ENCODE assay signal across 1 cellular context in the genomic region with DNA sequence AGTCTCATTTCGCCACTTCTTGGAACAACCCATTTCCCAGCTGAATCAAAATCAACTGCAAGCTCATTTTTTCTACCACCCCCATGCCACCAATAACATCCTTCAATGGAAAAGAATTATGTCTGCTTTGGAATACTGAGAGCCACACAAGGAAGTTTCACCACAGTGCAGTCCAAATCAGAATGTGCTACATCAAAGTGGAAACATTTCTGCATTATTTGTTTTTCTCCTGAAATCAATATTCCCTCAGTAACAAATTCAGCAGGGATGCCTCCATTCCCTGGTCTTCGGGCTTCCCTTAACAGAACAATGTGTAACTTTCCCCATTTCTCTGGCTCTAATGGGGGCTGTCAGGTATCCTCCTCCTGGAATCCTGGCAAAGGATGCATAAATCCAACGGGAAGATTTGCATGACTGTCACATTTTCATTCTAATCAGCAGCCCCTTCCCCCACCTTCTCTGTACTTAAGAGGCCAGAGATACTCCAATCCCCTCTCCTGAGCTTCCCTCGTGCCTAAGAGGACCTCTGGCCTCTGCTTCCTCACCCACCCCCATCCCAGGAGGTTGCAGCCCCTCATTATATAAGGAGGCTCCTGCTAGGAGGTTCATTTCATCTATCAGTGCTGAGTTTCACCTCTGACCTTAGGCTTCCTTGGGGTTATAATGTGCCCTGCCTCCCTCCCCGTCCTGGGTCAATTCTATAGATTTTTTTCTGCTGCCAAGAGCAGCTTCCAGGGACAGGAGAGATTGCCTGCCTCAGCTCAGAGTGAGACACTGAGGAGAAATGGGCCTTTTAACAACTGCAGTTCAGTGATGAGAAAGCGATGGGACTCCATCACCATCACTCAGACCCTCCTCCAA.
TF ChIP-seq lines count a peak whose summit lies in the region.

No MANE protein-coding gene starts in this region.

TF ChIP-seq in GM23338, 12 proteins besides CTCF, POLR2A, EP300 and RAD21 (continued from another document):
- TF ChIP-seq, protein P1, sequence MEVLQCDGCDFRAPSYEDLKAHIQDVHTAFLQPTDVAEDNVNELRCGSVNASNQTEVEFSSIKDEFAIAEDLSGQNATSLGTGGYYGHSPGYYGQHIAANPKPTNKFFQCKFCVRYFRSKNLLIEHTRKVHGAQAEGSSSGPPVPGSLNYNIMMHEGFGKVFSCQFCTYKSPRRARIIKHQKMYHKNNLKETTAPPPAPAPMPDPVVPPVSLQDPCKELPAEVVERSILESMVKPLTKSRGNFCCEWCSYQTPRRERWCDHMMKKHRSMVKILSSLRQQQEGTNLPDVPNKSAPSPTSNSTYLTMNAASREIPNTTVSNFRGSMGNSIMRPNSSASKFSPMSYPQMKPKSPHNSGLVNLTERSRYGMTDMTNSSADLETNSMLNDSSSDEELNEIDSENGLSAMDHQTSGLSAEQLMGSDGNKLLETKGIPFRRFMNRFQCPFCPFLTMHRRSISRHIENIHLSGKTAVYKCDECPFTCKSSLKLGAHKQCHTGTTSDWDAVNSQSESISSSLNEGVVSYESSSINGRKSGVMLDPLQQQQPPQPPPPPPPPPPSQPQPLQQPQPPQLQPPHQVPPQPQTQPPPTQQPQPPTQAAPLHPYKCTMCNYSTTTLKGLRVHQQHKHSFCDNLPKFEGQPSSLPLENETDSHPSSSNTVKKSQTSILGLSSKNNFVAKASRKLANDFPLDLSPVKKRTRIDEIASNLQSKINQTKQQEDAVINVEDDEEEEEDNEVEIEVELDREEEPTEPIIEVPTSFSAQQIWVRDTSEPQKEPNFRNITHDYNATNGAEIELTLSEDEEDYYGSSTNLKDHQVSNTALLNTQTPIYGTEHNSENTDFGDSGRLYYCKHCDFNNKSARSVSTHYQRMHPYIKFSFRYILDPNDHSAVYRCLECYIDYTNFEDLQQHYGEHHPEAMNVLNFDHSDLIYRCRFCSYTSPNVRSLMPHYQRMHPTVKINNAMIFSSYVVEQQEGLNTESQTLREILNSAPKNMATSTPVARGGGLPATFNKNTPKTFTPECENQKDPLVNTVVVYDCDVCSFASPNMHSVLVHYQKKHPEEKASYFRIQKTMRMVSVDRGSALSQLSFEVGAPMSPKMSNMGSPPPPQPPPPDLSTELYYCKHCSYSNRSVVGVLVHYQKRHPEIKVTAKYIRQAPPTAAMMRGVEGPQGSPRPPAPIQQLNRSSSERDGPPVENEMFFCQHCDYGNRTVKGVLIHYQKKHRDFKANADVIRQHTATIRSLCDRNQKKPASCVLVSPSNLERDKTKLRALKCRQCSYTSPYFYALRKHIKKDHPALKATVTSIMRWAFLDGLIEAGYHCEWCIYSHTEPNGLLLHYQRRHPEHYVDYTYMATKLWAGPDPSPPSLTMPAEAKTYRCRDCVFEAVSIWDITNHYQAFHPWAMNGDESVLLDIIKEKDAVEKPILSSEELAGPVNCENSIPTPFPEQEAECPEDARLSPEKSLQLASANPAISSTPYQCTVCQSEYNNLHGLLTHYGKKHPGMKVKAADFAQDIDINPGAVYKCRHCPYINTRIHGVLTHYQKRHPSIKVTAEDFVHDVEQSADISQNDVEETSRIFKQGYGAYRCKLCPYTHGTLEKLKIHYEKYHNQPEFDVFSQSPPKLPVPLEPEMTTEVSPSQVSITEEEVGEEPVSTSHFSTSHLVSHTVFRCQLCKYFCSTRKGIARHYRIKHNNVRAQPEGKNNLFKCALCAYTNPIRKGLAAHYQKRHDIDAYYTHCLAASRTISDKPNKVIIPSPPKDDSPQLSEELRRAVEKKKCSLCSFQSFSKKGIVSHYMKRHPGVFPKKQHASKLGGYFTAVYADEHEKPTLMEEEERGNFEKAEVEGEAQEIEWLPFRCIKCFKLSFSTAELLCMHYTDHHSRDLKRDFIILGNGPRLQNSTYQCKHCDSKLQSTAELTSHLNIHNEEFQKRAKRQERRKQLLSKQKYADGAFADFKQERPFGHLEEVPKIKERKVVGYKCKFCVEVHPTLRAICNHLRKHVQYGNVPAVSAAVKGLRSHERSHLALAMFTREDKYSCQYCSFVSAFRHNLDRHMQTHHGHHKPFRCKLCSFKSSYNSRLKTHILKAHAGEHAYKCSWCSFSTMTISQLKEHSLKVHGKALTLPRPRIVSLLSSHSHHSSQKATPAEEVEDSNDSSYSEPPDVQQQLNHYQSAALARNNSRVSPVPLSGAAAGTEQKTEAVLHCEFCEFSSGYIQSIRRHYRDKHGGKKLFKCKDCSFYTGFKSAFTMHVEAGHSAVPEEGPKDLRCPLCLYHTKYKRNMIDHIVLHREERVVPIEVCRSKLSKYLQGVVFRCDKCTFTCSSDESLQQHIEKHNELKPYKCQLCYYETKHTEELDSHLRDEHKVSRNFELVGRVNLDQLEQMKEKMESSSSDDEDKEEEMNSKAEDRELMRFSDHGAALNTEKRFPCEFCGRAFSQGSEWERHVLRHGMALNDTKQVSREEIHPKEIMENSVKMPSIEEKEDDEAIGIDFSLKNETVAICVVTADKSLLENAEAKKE (CRISPR knock-in tag; IDR thresholded peaks at IDR 0.05), result no peak
- TF ChIP-seq CREB1 (CRISPR knock-in tag; IDR thresholded peaks at IDR 0.05; ENCODE audit: low read depth) (no peak), ZNF114 (CRISPR knock-in tag; IDR thresholded peaks at IDR 0.05) (no peak), NANOG (IDR thresholded peaks at IDR 0.05; ENCODE audit: borderline replicate concordance) (no peak), EZH2 (IDR thresholded peaks at IDR 0.05; ENCODE audit: low read depth, unreplicated experiment) (no peak), JUNB (IDR thresholded peaks at IDR 0.05; ENCODE audit: unreplicated experiment) (no peak), POLR2AphosphoS5 (IDR thresholded peaks at IDR 0.05; ENCODE audit: low read depth) (no peak)
- TF ChIP-seq, protein P2, sequence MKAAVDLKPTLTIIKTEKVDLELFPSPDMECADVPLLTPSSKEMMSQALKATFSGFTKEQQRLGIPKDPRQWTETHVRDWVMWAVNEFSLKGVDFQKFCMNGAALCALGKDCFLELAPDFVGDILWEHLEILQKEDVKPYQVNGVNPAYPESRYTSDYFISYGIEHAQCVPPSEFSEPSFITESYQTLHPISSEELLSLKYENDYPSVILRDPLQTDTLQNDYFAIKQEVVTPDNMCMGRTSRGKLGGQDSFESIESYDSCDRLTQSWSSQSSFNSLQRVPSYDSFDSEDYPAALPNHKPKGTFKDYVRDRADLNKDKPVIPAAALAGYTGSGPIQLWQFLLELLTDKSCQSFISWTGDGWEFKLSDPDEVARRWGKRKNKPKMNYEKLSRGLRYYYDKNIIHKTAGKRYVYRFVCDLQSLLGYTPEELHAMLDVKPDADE (IDR thresholded peaks at IDR 0.05), result no peak
